In genomic region chr9:86336058-86336457, GRCh38 we compare ENCODE assay signal across 29 cellular contexts.
"Had no signal": no experiment of that assay in that cellular context is flagged by ENCODE, and none has a peak within 500 bp of the region (broad histone marks: within the 10 kb centered on the region; RNA-seq: fewer than 3 reads in every experiment).

No MANE protein-coding gene starts in this region.

- H3K4me3 Mint-ChIP-seq: activated CD4-positive, alpha-beta memory T cell treated with anti-CD3 and anti-CD28 coated beads for 36 hours; activated CD4-positive, alpha-beta T cell treated with anti-CD3 and anti-CD28 coated beads for 36 hours; activated CD4-positive, alpha-beta T cell treated with anti-CD3 and anti-CD28 coated beads, Interleukin-2, amount 10 ng/mL, durations not matched to agents 24 days and 14 days; activated CD8-positive, alpha-beta T cell treated with anti-CD3 and anti-CD28 coated beads, Interleukin-2, amount 10 ng/mL, durations not matched to agents 7 days and 5 days; activated naive CD8-positive, alpha-beta T cell; activated T-cell treated with anti-CD3 and anti-CD28 coated beads, Interleukin-2, amount 50 U/mL, for 4 hours; activated T-helper 17 cell treated with anti-CD3 and anti-CD28 coated beads, Interleukin-2, amount 50 U/mL, for 72 hours; central memory CD8-positive, alpha-beta T cell had no signal

- DNase-seq: activated CD4-positive, alpha-beta memory T cell treated with anti-CD3 and anti-CD28 coated beads for 36 hours; activated CD4-positive, alpha-beta T cell treated with anti-CD3 and anti-CD28 coated beads for 36 hours; activated CD4-positive, alpha-beta T cell treated with anti-CD3 and anti-CD28 coated beads, Interleukin-2, amount 10 ng/mL, durations not matched to agents 24 days and 14 days; activated CD4-positive, CD25-positive, alpha-beta regulatory T cell; activated CD4-positive, CD25-positive, alpha-beta regulatory T cell treated with anti-CD3 and anti-CD28 coated beads, Interleukin-2, amount 50 U/mL, for 72 hours; activated CD8-positive, alpha-beta T cell treated with anti-CD3 and anti-CD28 coated beads, Interleukin-2, amount 10 ng/mL, durations not matched to agents 7 days and 5 days; activated effector memory CD4-positive, alpha-beta T cell treated with Interleukin-2 at 50 U/mL for 16 hours; activated gamma-delta T cell treated with Interleukin-2 at 50 U/mL for 16 hours; activated naive CD4-positive, alpha-beta T cell treated with anti-CD3 and anti-CD28 coated beads, Interleukin-2, amount 50 U/mL, for 16 hours; activated naive CD4-positive, alpha-beta T cell treated with Interleukin-2 at 50 U/mL for 16 hours; activated T-cell treated with anti-CD3 and anti-CD28 coated beads, Interleukin-2, amount 50 U/mL, for 4 hours; amniotic stem cell; anterior cingulate cortex; brain microvascular endothelial cell; dermis blood vessel endothelial cell; effector CD4-positive, alpha-beta T cell; effector memory CD8-positive, alpha-beta T cell; erythroblast; foreskin keratinocyte; gastrocnemius medialis; glutamatergic neuron; heart left ventricle; T-helper 2 cell had no signal

- H3K9me3 ChIP-seq: esophagus muscularis mucosa, gastrocnemius medialis, heart left ventricle had no signal

- H3K27ac Mint-ChIP-seq: activated CD4-positive, alpha-beta memory T cell treated with anti-CD3 and anti-CD28 coated beads for 36 hours; activated CD4-positive, alpha-beta T cell treated with anti-CD3 and anti-CD28 coated beads for 36 hours; activated CD4-positive, alpha-beta T cell treated with anti-CD3 and anti-CD28 coated beads, Interleukin-2, amount 10 ng/mL, durations not matched to agents 24 days and 14 days; activated CD8-positive, alpha-beta T cell treated with anti-CD3 and anti-CD28 coated beads, Interleukin-2, amount 10 ng/mL, durations not matched to agents 7 days and 5 days; activated naive CD8-positive, alpha-beta T cell; activated T-helper 17 cell treated with anti-CD3 and anti-CD28 coated beads, Interleukin-2, amount 50 U/mL, for 72 hours had no signal

- H3K4me1 ChIP-seq: esophagus muscularis mucosa, foreskin keratinocyte, gastrocnemius medialis had no signal

- FAIRE-seq: bronchial epithelial cell had no signal

- H3K4me3 ChIP-seq: coronary artery, esophagus muscularis mucosa, gastrocnemius medialis, heart left ventricle had no signal

- H3K27me3 ChIP-seq: brain microvascular endothelial cell, esophagus muscularis mucosa, foreskin keratinocyte, gastrocnemius medialis, heart left ventricle had no signal

- H3K27ac ChIP-seq: brain microvascular endothelial cell, coronary artery, esophagus muscularis mucosa, foreskin keratinocyte, gastrocnemius medialis, heart left ventricle had no signal

- ATAC-seq: activated CD4-positive, alpha-beta T cell treated with anti-CD3 and anti-CD28 coated beads for 36 hours; activated CD8-positive, alpha-beta T cell treated with anti-CD3 and anti-CD28 coated beads, Interleukin-2, amount 10 ng/mL, durations not matched to agents 7 days and 5 days; activated T-cell treated with anti-CD3 and anti-CD28 coated beads, Interleukin-2, amount 50 U/mL, for 4 hours; activated T-helper 17 cell treated with anti-CD3 and anti-CD28 coated beads, Interleukin-2, amount 50 U/mL, for 72 hours; effector memory CD8-positive, alpha-beta T cell; foreskin keratinocyte; gastrocnemius medialis; heart left ventricle had no signal

- H3K9me3 Mint-ChIP-seq: activated CD4-positive, alpha-beta memory T cell treated with anti-CD3 and anti-CD28 coated beads for 36 hours; activated T-cell treated with anti-CD3 and anti-CD28 coated beads, Interleukin-2, amount 50 U/mL, for 4 hours; activated T-helper 17 cell treated with anti-CD3 and anti-CD28 coated beads, Interleukin-2, amount 50 U/mL, for 72 hours; central memory CD8-positive, alpha-beta T cell; effector memory CD8-positive, alpha-beta T cell had no signal

- H3K27me3 Mint-ChIP-seq: activated CD4-positive, alpha-beta memory T cell treated with anti-CD3 and anti-CD28 coated beads for 36 hours; activated CD4-positive, alpha-beta T cell treated with anti-CD3 and anti-CD28 coated beads for 36 hours; activated CD4-positive, alpha-beta T cell treated with anti-CD3 and anti-CD28 coated beads, Interleukin-2, amount 10 ng/mL, durations not matched to agents 24 days and 14 days; activated naive CD8-positive, alpha-beta T cell; activated T-helper 17 cell treated with anti-CD3 and anti-CD28 coated beads, Interleukin-2, amount 50 U/mL, for 72 hours; central memory CD8-positive, alpha-beta T cell; effector memory CD8-positive, alpha-beta T cell had no signal
